In the genomic region with DNA sequence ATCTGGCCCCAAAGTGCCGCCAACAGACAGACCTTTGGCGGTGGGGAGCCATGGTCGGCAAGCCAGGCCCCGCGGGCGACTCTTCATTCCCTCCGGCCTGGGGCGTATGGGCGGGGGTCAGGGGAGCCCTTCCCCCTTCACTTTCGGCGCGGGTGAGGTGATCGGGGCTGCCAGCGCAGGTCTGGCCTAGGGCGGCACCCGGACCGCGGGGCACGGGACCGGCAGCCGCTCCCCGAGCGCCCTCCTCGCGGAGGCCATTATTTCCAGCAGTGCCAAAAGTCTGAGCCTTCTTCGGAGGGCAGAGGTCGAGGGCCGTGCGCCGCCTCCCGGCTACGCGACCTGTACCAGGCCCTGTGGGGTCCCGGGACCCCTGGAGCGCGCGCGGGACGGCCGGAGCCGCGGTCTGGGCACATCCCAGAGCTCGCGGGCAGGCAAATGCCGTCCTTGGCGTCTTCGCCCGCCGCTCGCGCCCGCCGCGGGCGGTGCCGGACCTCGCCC, we compare ENCODE assay signal across 8 cellular contexts. TPM values are rescaled to one million over a fixed set of nuclear protein-coding genes. Genes with fewer than 3 reads are reported as not detected.
DNase-seq lines count a peak whose midpoint lies in the region; ATAC-seq, FAIRE-seq and TF ChIP-seq lines count a peak whose summit lies in the region.

No MANE protein-coding gene starts in this region.

- peak in 1 of 2 experiments; percentile 35 for DNase-seq in SJCRH30
- peak; percentile 34 for DNase-seq in MCF 10A (ENCODE audit: unreplicated experiment)
- DNase-seq in keratinocyte (ENCODE audit: low read depth, low spot score): no peak
- peak; percentile 1 to 29 for DNase-seq in stimulated activated CD4-positive, alpha-beta T cell treated with anti-CD3 and anti-CD28 coated beads, Interleukin-2, amount 100 ng/mL, for 48 hours
- DNase-seq in NCI-H2107 (lab: John Stamatoyannopoulos, UW): no peak

- CTCF ChIA-PET in MCF 10A (lab: Yijun Ruan, JAX): interaction anchor here (1.2 to 1.5 kb wide), 2 partner anchors 12 to 196 kb away, joined by 4 read pairs; no protein-coding TSS in a partner anchor

- peaks cover 6% of the 10 kb centered on the region for H3K4me1 Mint-ChIP-seq in MCF 10A (ENCODE audit: insufficient read depth, unreplicated experiment)

- intact Hi-C loops in MCF 10A (cut with micrococcal nuclease): loop anchor here (2.0 to 10.0 kb wide), 3 partner anchors 195 to 918 kb away; a partner anchor contains a TSS

- no peaks in the 10 kb centered on the region for H3K36me3 ChIP-seq in ACC112 (ENCODE audit: insufficient read depth, low read length)
- H3K36me3 ChIP-seq in SJCRH30: no peaks in the 10 kb centered on the region
- H3K36me3 ChIP-seq in keratinocyte (ENCODE audit: control insufficient read depth in 2 of 2, extremely low read depth in 1 of 2, insufficient read depth in 2 of 2, low read length in 2 of 2): no peaks in the 10 kb centered on the region

- no peak for FAIRE-seq in keratinocyte (lab: Jason Lieb, UNC)

- no peaks in the 10 kb centered on the region for H3K9me1 ChIP-seq in keratinocyte (ENCODE audit: control insufficient read depth, extremely low read depth, insufficient read depth, low read length)

- peak overlapping the region; percentile 92 for H3K27ac Mint-ChIP-seq in MCF 10A (ENCODE audit: low read depth, unreplicated experiment)

- H3K27me3 Mint-ChIP-seq in MCF 10A (ENCODE audit: insufficient read depth, unreplicated experiment): no peaks in the 10 kb centered on the region

- no peaks in the 10 kb centered on the region for H3K9me3 Mint-ChIP-seq in MCF 10A (ENCODE audit: unreplicated experiment)

- dilution Hi-C loops in keratinocyte (cut with MboI; ENCODE audit: extremely low pct_ligation_motif_present, low sequenced_read_pairs): no loop called here

- peak overlapping the region; percentile 66 for H3K27ac ChIP-seq in ACC112 (ENCODE audit: low read depth, low read length)
- H3K27ac ChIP-seq in SJCRH30: peak overlapping the region; percentile 91
- peak overlapping the region; percentile 89 for H3K27ac ChIP-seq in keratinocyte (ENCODE audit: control insufficient read depth, insufficient read depth, low read length)

- peaks cover 4% of the 10 kb centered on the region for H3K36me3 Mint-ChIP-seq in MCF 10A (ENCODE audit: insufficient read depth, unreplicated experiment)

- no peaks in the 10 kb centered on the region for H3K27me3 ChIP-seq in ACC112 (ENCODE audit: insufficient read depth, low read length)
- H3K27me3 ChIP-seq in SJCRH30: no peaks in the 10 kb centered on the region
- H3K27me3 ChIP-seq in keratinocyte (ENCODE audit: control insufficient read depth, extremely low read depth, insufficient read depth, low read length): no peaks in the 10 kb centered on the region

- BruUV-seq in MCF 10A (replicated peaks; lab: Mats Ljungman, UMichigan): no TSS peak

- TF ChIP-seq CTCF in MCF 10A (IDR thresholded peaks at IDR 0.05; ENCODE audit: unreplicated experiment) (no peak), keratinocyte (optimal IDR thresholded peaks at IDR 0.05 in 1 of 3, IDR thresholded peaks at IDR 0.05 in 1 of 3, conservative IDR thresholded peaks at IDR 0.05 in 1 of 3; ENCODE audit: extremely low read depth in 1 of 3, insufficient read depth in 2 of 3, low read length in 3 of 3) (no peak)

- H3K79me2 ChIP-seq in ACC112 (ENCODE audit: control insufficient read depth, insufficient read depth, low read length, unreplicated experiment) (peaks cover 49% of the 10 kb centered on the region), keratinocyte (ENCODE audit: control insufficient read depth, insufficient read depth, low read length) (peaks cover 49% of the 10 kb centered on the region)

- no peak overlapping the region for H2AFZ ChIP-seq in ACC112 (ENCODE audit: low read length, unreplicated experiment)
- H2AFZ ChIP-seq in keratinocyte (ENCODE audit: control insufficient read depth, low read length): peak overlapping the region; percentile 81

- peaks cover 2% of the 10 kb centered on the region for H4K20me1 ChIP-seq in keratinocyte (ENCODE audit: control insufficient read depth, extremely low read depth, insufficient read depth, low read length)

- H3K4me3 Mint-ChIP-seq in MCF 10A (ENCODE audit: unreplicated experiment): peak overlapping the region; percentile 91

- peak overlapping the region; percentile 92 for H3K4me3 ChIP-seq in ACC112 (ENCODE audit: low read depth, low read length)
- peak overlapping the region; percentile 95 for H3K4me3 ChIP-seq in SJCRH30
- H3K4me3 ChIP-seq in keratinocyte (ENCODE audit: control insufficient read depth in 2 of 3, extremely low read depth in 1 of 3, insufficient read depth in 2 of 3, low read depth in 1 of 3, low read length in 3 of 3): peak overlapping the region; percentile 81 to 98 (median 89)

- H3K9me3 ChIP-seq in SJCRH30 (replicated peaks): no peaks in the 10 kb centered on the region
- no peaks in the 10 kb centered on the region for H3K9me3 ChIP-seq in keratinocyte (ENCODE audit: control insufficient read depth, low read depth, low read length)

- ATAC-seq in GM18508 (IDR thresholded peaks at IDR 0.05; ENCODE audit: insufficient read depth, unreplicated experiment): peak; percentile 7
- ATAC-seq in HG03025 (IDR thresholded peaks at IDR 0.05; ENCODE audit: low FRiP score, unreplicated experiment): peak; percentile 26

- H3K4me2 ChIP-seq in keratinocyte (ENCODE audit: control insufficient read depth, extremely low read depth, insufficient read depth, low read depth, low read length): peak overlapping the region; percentile 94

- H3K9ac ChIP-seq in keratinocyte (ENCODE audit: control insufficient read depth, extremely low read depth, insufficient read depth, low read length): peak overlapping the region; percentile 87

- H3K4me1 ChIP-seq in ACC112 (ENCODE audit: control insufficient read depth, insufficient read depth, low read length, unreplicated experiment) (peaks cover 3% of the 10 kb centered on the region), SJCRH30 (no peaks in the 10 kb centered on the region), keratinocyte (ENCODE audit: control insufficient read depth, extremely low read depth, insufficient read depth, low read length) (peaks cover 16% of the 10 kb centered on the region)

- POLR2A ChIA-PET in MCF 10A (lab: Yijun Ruan, JAX): interaction anchor here (0.8 to 5.8 kb wide), 15 partner anchors 9 to 519 kb away, joined by 3 to 56 read pairs (median 5); a partner anchor contains a TSS

RNA-seq across cellular contexts. Expression of a gene that starts 0.6 kb away (rescaled TPM):
- 18.3 and 21.5 TPM in 2 replicates for total RNA-seq in SJCRH30 (2014; rRNA removed; shearing (Covaris generic))
- 30.8 and 31.8 TPM in 2 replicates for total RNA-seq in MCF 10A (2022)
- polyA plus RNA-seq in keratinocyte: 33.5 to 64.2 TPM (median 59.9 TPM) in 3 replicates
- 16.2 TPM for polyA plus RNA-seq in keratinocyte (2011; ENCODE audit: low read depth)
- polyA plus RNA-seq in keratinocyte (2011; cell fraction: cytosol; rRNA removed): 24.7 and 50.0 TPM in 2 replicates
- 98.9 TPM in 2 replicates for polyA plus RNA-seq in keratinocyte (2011; cell fraction: nucleus; rRNA removed)
- polyA plus RNA-seq in keratinocyte (2012; ENCODE audit: low replicate concordance): 21.2 and 22.3 TPM in 2 replicates
- 23.6 to 155 TPM (median 131 TPM) in 3 replicates for polyA minus RNA-seq in keratinocyte
- 35.9 TPM for polyA minus RNA-seq in keratinocyte (2011; cell fraction: cytosol; rRNA and poly(A)+ RNA removed)
- polyA minus RNA-seq in keratinocyte (2011; cell fraction: nucleus; rRNA and poly(A)+ RNA removed): 127 and 255 TPM in 2 replicates

RNA-seq across cellular contexts. Expression of a gene that starts 28.5 kb away (rescaled TPM):
- not detected in 2 replicates for total RNA-seq in SJCRH30 (2014; rRNA removed; shearing (Covaris generic))
- not detected in 2 replicates for total RNA-seq in MCF 10A (2022)
- not detected in 3 replicates for polyA plus RNA-seq in keratinocyte
- not detected for polyA plus RNA-seq in keratinocyte (2011; ENCODE audit: low read depth)
- polyA plus RNA-seq in keratinocyte (2011; cell fraction: cytosol; rRNA removed): not detected in 2 replicates
- not detected in 2 replicates for polyA plus RNA-seq in keratinocyte (2011; cell fraction: nucleus; rRNA removed)
- polyA plus RNA-seq in keratinocyte (2012; ENCODE audit: low replicate concordance): not detected in 2 replicates
- polyA minus RNA-seq in keratinocyte: not detected in 3 replicates
- not detected for polyA minus RNA-seq in keratinocyte (2011; cell fraction: cytosol; rRNA and poly(A)+ RNA removed)
- not detected in 2 replicates for polyA minus RNA-seq in keratinocyte (2011; cell fraction: nucleus; rRNA and poly(A)+ RNA removed)

Comparison
In these comparisons a context has a peak if more than half of its experiments do, and no peak if none do; other contexts are left out.
1. DNase-seq: peak in MCF 10A (single experiment) and stimulated activated CD4-positive, alpha-beta T cell treated with anti-CD3 and anti-CD28 coated beads, Interleukin-2, amount 100 ng/mL, for 48 hours (2 of 2); none in keratinocyte (single experiment) and NCI-H2107 (single experiment).
2. Peak in every context shown above with its lines, with median percentiles within 50 percentile points of each other: H3K27ac ChIP-seq and H3K4me3 ChIP-seq.